31 cellular contexts compared by ENCODE assay signal in the genomic region with DNA sequence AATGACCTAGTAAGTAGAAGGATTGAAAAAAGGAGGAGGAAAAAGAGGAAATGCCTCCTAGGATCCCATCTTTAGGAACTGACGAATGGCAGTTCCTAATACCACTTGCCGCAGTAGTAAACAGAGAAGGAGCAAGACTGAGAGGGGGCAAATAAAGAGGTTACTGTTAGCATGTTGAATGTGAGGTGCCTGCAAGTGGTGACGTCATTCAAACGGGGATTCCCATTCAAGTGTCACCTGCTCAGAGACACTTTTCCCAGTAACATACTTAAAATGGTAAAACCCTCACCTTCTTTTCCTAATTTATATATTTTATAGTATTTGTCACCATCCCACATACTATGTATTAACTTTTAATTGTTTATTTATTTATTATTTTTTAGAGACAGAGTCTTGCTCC.
"Had no signal": no experiment of that assay in that cellular context is flagged by ENCODE, and none has a peak within 500 bp of the region (broad histone marks: within the 10 kb centered on the region; RNA-seq: fewer than 3 reads in every experiment).

No MANE protein-coding gene starts in this region.

- H3K4me2 ChIP-seq: SK-N-SH had no signal

- ATAC-seq: activated CD8-positive, alpha-beta memory T cell treated with anti-CD3 and anti-CD28 coated beads, Interleukin-2, amount 10 ng/mL, durations not matched to agents 7 days and 5 days; activated T-cell treated with anti-CD3 and anti-CD28 coated beads, Interleukin-2, amount 50 U/mL, for 72 hours; activated T-helper 17 cell treated with anti-CD3 and anti-CD28 coated beads, Interleukin-2, amount 50 U/mL, for 72 hours; PC-3 had no signal

- H3K27me3 ChIP-seq: brain microvascular endothelial cell, Peyer's patch, SJSA1 had no signal

- H3K36me3 ChIP-seq: brain microvascular endothelial cell, Peyer's patch, SJSA1 had no signal

- H3K9ac ChIP-seq: SK-N-SH had no signal

- H3K9me3 ChIP-seq: Peyer's patch, SJSA1, SK-N-SH had no signal

- H3K27ac ChIP-seq: brain microvascular endothelial cell, Peyer's patch, SJSA1, VCaP had no signal

- H3K4me1 ChIP-seq: Peyer's patch, SJSA1 had no signal

- DNase-seq: activated B cell treated with CpG ODN at 0.5 μM for 24 hours; activated CD4-positive, alpha-beta memory T cell treated with anti-CD3 and anti-CD28 coated beads for 36 hours; activated CD4-positive, alpha-beta T cell treated with anti-CD3 and anti-CD28 coated beads for 4 hours; activated CD4-positive, alpha-beta T cell treated with anti-CD3 and anti-CD28 coated beads, Interleukin-2, amount 50 U/mL, for 1 hour; activated CD4-positive, CD25-positive, alpha-beta regulatory T cell treated with anti-CD3 and anti-CD28 coated beads, Interleukin-2, amount 50 U/mL, for 72 hours; activated CD8-positive, alpha-beta memory T cell treated with anti-CD3 and anti-CD28 coated beads for 24 hours; activated CD8-positive, alpha-beta memory T cell treated with anti-CD3 and anti-CD28 coated beads, Interleukin-2, amount 10 ng/mL, durations not matched to agents 7 days and 5 days; activated CD8-positive, alpha-beta memory T cell treated with anti-CD3 and anti-CD28 coated beads, Interleukin-2, amount 50 U/mL, for 48 hours; activated effector memory CD4-positive, alpha-beta T cell treated with anti-CD3 and anti-CD28 coated beads, Interleukin-2, amount 50 U/mL, for 16 hours; activated naive CD4-positive, alpha-beta T cell; activated naive CD4-positive, alpha-beta T cell treated with anti-CD3 and anti-CD28 coated beads, Interleukin-2, amount 50 U/mL, for 16 hours; activated naive CD8-positive, alpha-beta T cell treated with anti-CD3 and anti-CD28 coated beads for 36 hours; activated T-cell treated with anti-CD3 and anti-CD28 coated beads, Interleukin-2, amount 50 U/mL, for 72 hours; amniotic stem cell; aorta; brain microvascular endothelial cell; central memory CD4-positive, alpha-beta T cell; NCI-H1105; NCI-H1417 treated with DMSO at 0.1 percent for 48 hours; NCI-H187 treated with DMSO at 0.1 percent for 48 hours; NCI-H2081; NCI-H226; NCI-H524 treated with DMSO at 0.1 percent for 48 hours; PC-3; Peyer's patch; RPMI8226; SHP77 treated with DMSO at 0.1 percent for 48 hours; SK-N-SH had no signal

- H3K4me3 ChIP-seq: Peyer's patch, SJSA1 had no signal
